Comparison of ENCODE assay signal across 8 cellular contexts in genomic region chr1:112369389-112370285, GRCh38. TPM values are rescaled to one million over a fixed set of nuclear protein-coding genes. Genes with fewer than 3 reads are reported as not detected.
DNase-seq lines count a peak whose midpoint lies in the region; ATAC-seq, FAIRE-seq and TF ChIP-seq lines count a peak whose summit lies in the region.

No MANE protein-coding gene starts in this region.

- peak; percentile 89 for DNase-seq in AG08396 (ENCODE audit: low spot score)
- DNase-seq in NCI-H2227 treated with DMSO at 0.1 percent for 48 hours (lab: John Stamatoyannopoulos, UW): peak; percentile 86
- DNase-seq in activated CD4-positive, CD25-positive, alpha-beta regulatory T cell treated with anti-CD3 and anti-CD28 coated beads, Interleukin-2, amount 50 U/mL, for 16 hours (ENCODE audit: low read depth, low spot score): peak; percentile 68
- peak; percentile 76 for DNase-seq in bronchial epithelial cell (ENCODE audit: low read depth)
- DNase-seq in kidney glomerular epithelial cell (lab: John Stamatoyannopoulos, UW): peak; percentile 84
- DNase-seq in stimulated activated CD4-positive, alpha-beta T cell treated with anti-CD3 and anti-CD28 coated beads, Interleukin-1b, Interleukin-23, amount 100 ng/mL, for 48 hours: peak; percentile 82

- H3K4me3 ChIP-seq in bronchial epithelial cell (ENCODE audit: low read depth, low read length): no peak overlapping the region

- peak; percentile 99 for TF ChIP-seq CTCF in bronchial epithelial cell (IDR thresholded peaks at IDR 0.05; ENCODE audit: insufficient read depth, low read length, severe bottlenecking)

- H3K27me3 ChIP-seq in bronchial epithelial cell (ENCODE audit: control insufficient read depth, insufficient read depth, low read length): peaks cover 4% of the 10 kb centered on the region

- no peak for FAIRE-seq in bronchial epithelial cell (lab: Jason Lieb, UNC)

- H3K36me3 ChIP-seq in bronchial epithelial cell (ENCODE audit: control insufficient read depth, insufficient read depth, low read length): no peaks in the 10 kb centered on the region

- ATAC-seq in GM18868 (IDR thresholded peaks at IDR 0.05; ENCODE audit: unreplicated experiment) (peak; percentile 96), HG03135 (IDR thresholded peaks at IDR 0.05; ENCODE audit: unreplicated experiment) (peak; percentile 88)

RNA-seq across cellular contexts. Expression of gene CTTNBP2NL, which starts 26.4 kb away (rescaled TPM):
- total RNA-seq in bronchial epithelial cell: 5.3 and 9.5 TPM in 2 replicates
